In the genomic region with DNA sequence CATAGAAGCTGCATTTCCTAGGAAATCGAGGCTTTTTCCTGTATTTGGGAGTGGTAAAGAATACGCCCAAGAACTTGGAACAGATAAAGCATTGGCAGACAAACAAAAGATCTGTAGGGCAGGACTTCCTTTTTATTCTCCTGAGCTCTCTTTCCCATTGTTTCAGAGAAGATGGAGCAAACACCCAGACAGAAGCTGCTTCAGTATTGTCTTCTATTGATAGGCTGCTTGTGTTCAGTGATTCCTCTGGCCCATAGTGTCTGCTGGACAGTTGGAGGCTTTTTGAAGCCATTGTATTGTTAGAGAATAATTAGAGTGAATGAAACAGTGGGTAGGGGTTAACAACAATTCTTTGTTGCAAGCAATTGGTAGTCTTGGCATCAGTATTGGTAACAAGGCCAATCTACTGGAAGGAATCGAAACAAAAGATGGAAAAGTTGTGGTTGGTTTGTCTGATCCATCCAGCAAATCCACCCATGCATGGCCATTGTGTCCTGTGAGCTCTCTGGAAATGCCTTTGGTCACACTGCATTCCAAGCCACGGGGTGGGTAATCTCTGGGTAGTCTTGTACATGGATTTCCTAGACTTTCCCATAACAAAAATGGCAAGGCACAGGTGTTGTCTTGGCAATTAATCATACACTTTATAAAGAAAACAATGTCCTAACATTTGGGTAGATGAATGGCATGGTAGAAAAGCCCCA, we compare ENCODE assay signal across 14 cellular contexts.
DNase-seq lines count a peak whose midpoint lies in the region; ATAC-seq and TF ChIP-seq lines count a peak whose summit lies in the region.
"Had no signal": no experiment of that assay in that cellular context is flagged by ENCODE, and none has a peak within 500 bp of the region (broad histone marks: within the 10 kb centered on the region; RNA-seq: fewer than 3 reads in every experiment).

No MANE protein-coding gene starts in this region.

- no peak for ATAC-seq in HG03097 (IDR thresholded peaks at IDR 0.05; ENCODE audit: low FRiP score, unreplicated experiment)
- ATAC-seq: activated CD4-positive, alpha-beta T cell treated with anti-CD3 and anti-CD28 coated beads for 36 hours; GM23338; natural killer cell treated with Interleukin-12 subunit alpha and Interleukin-12 subunit beta and Interleukin-15 and Interleukin-18, amount 100 ng/mL, for 72 hours had no signal

- DNase-seq in HT-29 (ENCODE audit: low spot score) = peak; percentile 42
- no peak for DNase-seq in coronary artery (ENCODE audit: low spot score)
- no peak for DNase-seq in NCI-H526 treated with DMSO at 0.1 percent for 48 hours (lab: John Stamatoyannopoulos, UW)
- no peak for DNase-seq in SIG-M5 treated with dmso at 0.1 percent for 504 hours (lab: John Stamatoyannopoulos, UW; ENCODE audit: unreplicated experiment)
- DNase-seq in mucosa of gallbladder (ENCODE audit: low spot score) = no peak
- DNase-seq: activated CD4-positive, alpha-beta T cell treated with anti-CD3 and anti-CD28 coated beads for 36 hours; brain microvascular endothelial cell; NCI-H2029 treated with DMSO at 0.1 percent for 48 hours; stimulated activated CD4-positive, alpha-beta T cell treated with anti-CD3 and anti-CD28 coated beads, Interleukin-15, amount 100 ng/mL, for 24 hours had no signal

- peaks cover 29 to 77% of the 10 kb centered on the region in 2 donors for H3K4me1 ChIP-seq in muscle layer of duodenum (ENCODE audit: control insufficient read depth in 1 of 2, insufficient read depth in 2 of 2, low read length in 2 of 2)
- H3K4me1 ChIP-seq in subcutaneous abdominal adipose tissue (ENCODE audit: control insufficient read depth in 5 of 5, insufficient read depth in 5 of 5, low read length in 5 of 5) = peaks cover 7 to 77% (median 58%) of the 10 kb centered on the region in 5 donors

- no peaks in the 10 kb centered on the region for H3K9me3 ChIP-seq in muscle layer of duodenum (ENCODE audit: control insufficient read depth in 1 of 2, low read length in 2 of 2)
- H3K9me3 ChIP-seq in subcutaneous abdominal adipose tissue (ENCODE audit: control insufficient read depth in 5 of 5, low read length in 5 of 5) = no peaks in the 10 kb centered on the region

- H3K27ac ChIP-seq in coronary artery (peak overlapping the region; percentile 88 to 90), muscle layer of duodenum (ENCODE audit: low read length) (peak overlapping the region; percentile 90), subcutaneous abdominal adipose tissue (ENCODE audit: low read depth, low read length) (peak overlapping the region; percentile 77)
- H3K27ac ChIP-seq: brain microvascular endothelial cell had no signal

- no peak for TF ChIP-seq CTCF in coronary artery (IDR thresholded peaks at IDR 0.05)

- no peak overlapping the region for H3K9ac ChIP-seq in subcutaneous abdominal adipose tissue (ENCODE audit: low read length in 5 of 5)

- H3K27me3 ChIP-seq in muscle layer of duodenum (ENCODE audit: low read depth, low read length) (no peaks in the 10 kb centered on the region), subcutaneous abdominal adipose tissue (ENCODE audit: control insufficient read depth in 5 of 5, insufficient read depth in 4 of 5, low read length in 5 of 5) (no peaks in the 10 kb centered on the region)
- H3K27me3 ChIP-seq: brain microvascular endothelial cell had no signal

- no peak overlapping the region for H3K4me3 ChIP-seq in coronary artery
- H3K4me3 ChIP-seq in muscle layer of duodenum (ENCODE audit: low read depth in 1 of 2, low read length in 2 of 2) = no peak overlapping the region
- no peak overlapping the region for H3K4me3 ChIP-seq in subcutaneous abdominal adipose tissue (ENCODE audit: low read depth in 1 of 5, low read length in 5 of 5)
- H3K4me3 ChIP-seq: GM23338 had no signal

- H3K36me3 ChIP-seq in muscle layer of duodenum (ENCODE audit: control insufficient read depth in 1 of 2, insufficient read depth in 2 of 2, low read length in 2 of 2) = no peaks in the 10 kb centered on the region
- H3K36me3 ChIP-seq in subcutaneous abdominal adipose tissue (ENCODE audit: control insufficient read depth in 5 of 5, insufficient read depth in 5 of 5, low read length in 5 of 5) = no peaks in the 10 kb centered on the region
- H3K36me3 ChIP-seq: brain microvascular endothelial cell had no signal
